Comparison of ENCODE assay signal across 27 cellular contexts in genomic region chr2:238520359-238520886, GRCh38.
"Had no signal": no experiment of that assay in that cellular context is flagged by ENCODE, and none has a peak within 500 bp of the region (broad histone marks: within the 10 kb centered on the region; RNA-seq: fewer than 3 reads in every experiment).

No MANE protein-coding gene starts in this region.

- H3K4me3 ChIP-seq: left lung, lower lobe of right lung, pancreas, prostate gland, sigmoid colon, suprapubic skin, thoracic aorta, tibial artery, uterus had no signal

- H3K36me3 ChIP-seq: left lung, lower lobe of right lung, pancreas, prostate gland, sigmoid colon, suprapubic skin, thoracic aorta, tibial artery, uterus had no signal

- ATAC-seq: left colon, left lung, lower lobe of right lung, natural killer cell, pancreas, right cardiac atrium had no signal

- H3K27ac ChIP-seq: left lung, lower lobe of right lung, pancreas, prostate gland, sigmoid colon, thoracic aorta, tibial artery, uterus had no signal

- H3K4me1 ChIP-seq: left lung, lower lobe of right lung, pancreas, tibial artery, uterus had no signal

- H3K27me3 ChIP-seq: pancreas, sigmoid colon, suprapubic skin, uterus had no signal

- H3K9me3 ChIP-seq: pancreas, prostate gland, suprapubic skin had no signal

- FAIRE-seq: islet of Langerhans, kidney, pancreas, small intestine had no signal

- DNase-seq: hypothalamus; immature natural killer cell; left colon; left lung; lower lobe of right lung; mammary epithelial cell; mesendoderm; naive B cell; natural killer cell; nephron progenitor cell; nucleus accumbens; pancreas; posterior cingulate gyrus; retina; right cardiac atrium; sigmoid colon; small intestine; stimulated activated CD4-positive, alpha-beta T cell treated with anti-CD3 and anti-CD28 coated beads, Interleukin-1b, Interleukin-23, amount 100 ng/mL, for 48 hours; stimulated activated CD4-positive, alpha-beta T cell treated with anti-CD3 and anti-CD28 coated beads, Interleukin-4, amount 100 ng/mL, for 1 hour; stimulated activated naive CD4-positive, alpha-beta T cell; tibial artery; uterus had no signal
